Comparison of ENCODE assay signal across 11 cellular contexts in genomic region chr9:3578786-3579185, GRCh38. TPM values are rescaled to one million over a fixed set of nuclear protein-coding genes. Genes with fewer than 3 reads are reported as not detected.
A peak's percentile ranks its signal among the peaks of the same experiment; 100 is the strongest.
DNase-seq lines count a peak whose midpoint lies in the region; ATAC-seq and TF ChIP-seq lines count a peak whose summit lies in the region.
"Had no signal": no experiment of that assay in that cellular context is flagged by ENCODE, and none has a peak within 500 bp of the region (broad histone marks: within the 10 kb centered on the region; RNA-seq: fewer than 3 reads in every experiment).

No MANE protein-coding gene starts in this region.

- no peaks in the 10 kb centered on the region for H3K4me1 ChIP-seq in PC-9 (replicated peaks; ENCODE audit: insufficient read depth)

- H3K4me3 ChIP-seq in kidney epithelial cell (ENCODE audit: low read depth, low read length) (no peak overlapping the region), PC-9 (no peak overlapping the region)

- H3K27me3 ChIP-seq in kidney epithelial cell (ENCODE audit: control insufficient read depth, insufficient read depth, low read length) = no peaks in the 10 kb centered on the region
- no peaks in the 10 kb centered on the region for H3K27me3 ChIP-seq in PC-9 (ENCODE audit: insufficient read depth, low read depth)

- CTCF ChIA-PET in PC-9 (lab: Charles Lee) = no interaction called here

- no peak overlapping the region for H3K27ac Mint-ChIP-seq in T-helper 17 cell
- H3K27ac Mint-ChIP-seq: brain had no signal

- H3K4me1 Mint-ChIP-seq in T-helper 17 cell = no peaks in the 10 kb centered on the region
- H3K4me1 Mint-ChIP-seq: brain had no signal

- no peaks in the 10 kb centered on the region for H4K20me1 ChIP-seq in PC-9 (ENCODE audit: insufficient read depth)

- H3K4me2 ChIP-seq in PC-9 = no peak overlapping the region

- H3K36me3 ChIP-seq in kidney epithelial cell (ENCODE audit: control insufficient read depth, insufficient read depth, low read length) = no peaks in the 10 kb centered on the region
- H3K36me3 ChIP-seq in PC-9 (ENCODE audit: low read depth) = no peaks in the 10 kb centered on the region

- peak; percentile 5 for DNase-seq in AG09319 (ENCODE audit: extremely low read depth, low read depth)
- peak; percentile 70 for DNase-seq in GM03348 (ENCODE audit: low spot score)
- DNase-seq in amniotic epithelial cell (ENCODE audit: low read depth) = peak; percentile 73
- DNase-seq in kidney epithelial cell (ENCODE audit: low read depth) = peak; percentile 1
- DNase-seq in T-helper 17 cell = no peak
- DNase-seq in PC-9 = no peak
- DNase-seq: activated CD4-positive, alpha-beta T cell treated with anti-CD3 and anti-CD28 coated beads for 1 hour; islet precursor cell; NCI-H2171 had no signal

- H3K9me2 ChIP-seq in PC-9 (ENCODE audit: insufficient read depth) = no peaks in the 10 kb centered on the region

- no TSS peak for BruUV-seq in PC-9 (replicated peaks; lab: Mats Ljungman, UMichigan)

- no peak overlapping the region for H3K4me3 Mint-ChIP-seq in T-helper 17 cell
- H3K4me3 Mint-ChIP-seq: brain had no signal

- H3K36me3 Mint-ChIP-seq in T-helper 17 cell (ENCODE audit: low read depth) = peaks cover 4% of the 10 kb centered on the region

- no peak overlapping the region for H3K27ac ChIP-seq in PC-9

- H3K79me2 ChIP-seq in PC-9 (ENCODE audit: low read depth) = no peaks in the 10 kb centered on the region

- no peak for TF ChIP-seq CTCF in AG09319 (IDR thresholded peaks at IDR 0.05; ENCODE audit: low read depth, low read length)
- TF ChIP-seq CTCF in kidney epithelial cell (IDR thresholded peaks at IDR 0.05; ENCODE audit: insufficient read depth, low read length, poor library complexity, severe bottlenecking) = no peak
- TF ChIP-seq CTCF in PC-9 (conservative IDR thresholded peaks at IDR 0.05) = no peak

- ATAC-seq in T-helper 17 cell (no peak), HG03280 (IDR thresholded peaks at IDR 0.05; ENCODE audit: unreplicated experiment) (no peak)

- no peaks in the 10 kb centered on the region for H3K27me3 Mint-ChIP-seq in T-helper 17 cell
- H3K27me3 Mint-ChIP-seq: brain had no signal

- H3K9me3 ChIP-seq in T-helper 17 cell (ENCODE audit: control insufficient read depth, low read length, poor library complexity, severe bottlenecking) = peaks cover 4% of the 10 kb centered on the region
- no peaks in the 10 kb centered on the region for H3K9me3 ChIP-seq in PC-9 (ENCODE audit: insufficient read depth, low read depth)

- H2AFZ ChIP-seq in PC-9 = no peak overlapping the region

- intact Hi-C loops in PC-9 (cut with micrococcal nuclease; ENCODE audit: unreplicated experiment) = no loop called here

- POLR2A ChIA-PET in PC-9 (lab: Charles Lee; ENCODE audit: unreplicated experiment) = no interaction called here

- no peaks in the 10 kb centered on the region for H3F3A ChIP-seq in PC-9 (ENCODE audit: insufficient read depth, low read depth)

RNA-seq across cellular contexts. Expression of gene RFX3, which starts 53.0 kb away (rescaled TPM):
- total RNA-seq in kidney epithelial cell (4.4 and 5.6 TPM in 2 replicates), T-helper 17 cell (10 to 100 TPM; 23.6 to 27.1 TPM), PC-9 (2021) (4.6 and 8.4 TPM in 2 replicates)

Comparison
In these comparisons a context has a peak if more than half of its experiments do, and no peak if none do; other contexts are left out.
1. DNase-seq: peak in AG09319 (single experiment), GM03348 (single experiment), amniotic epithelial cell (single experiment) and kidney epithelial cell (single experiment); none in T-helper 17 cell (0 of 3) and PC-9 (0 of 2).